ENCODE assay signal across 8 cellular contexts in the genomic region with DNA sequence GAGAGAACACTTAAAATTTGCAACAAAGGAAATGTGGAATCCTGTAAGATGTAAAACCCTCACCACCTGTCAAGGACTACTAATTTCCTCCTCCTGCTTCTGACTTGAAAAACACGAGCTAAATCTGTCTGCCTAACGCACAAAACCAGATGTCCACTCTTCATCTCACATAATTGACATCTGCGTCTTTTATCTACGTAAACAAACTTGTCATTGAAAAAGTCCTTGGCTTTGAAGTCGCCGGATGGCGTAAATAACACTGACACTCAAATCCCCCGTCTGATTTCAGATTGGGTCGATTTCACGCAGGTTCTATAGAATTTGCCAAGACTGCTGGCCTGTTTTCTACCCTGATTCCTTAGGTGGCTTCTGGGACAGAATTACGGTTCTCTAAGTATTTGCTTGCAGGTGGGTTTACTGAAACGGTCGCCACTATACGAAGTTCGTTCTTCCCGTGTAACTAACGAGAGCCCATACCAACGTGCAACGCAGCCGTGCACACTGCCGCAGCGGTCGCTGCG. TPM values are rescaled to one million over a fixed set of nuclear protein-coding genes. Genes with fewer than 3 reads are reported as not detected.
DNase-seq lines count a peak whose midpoint lies in the region; ATAC-seq, FAIRE-seq and TF ChIP-seq lines count a peak whose summit lies in the region.

No MANE protein-coding gene starts in this region.

- no peak for FAIRE-seq in GM19239 (lab: Jason Lieb, UNC)

- peaks cover 54% of the 10 kb centered on the region for H3K79me2 ChIP-seq in DND-41 (ENCODE audit: insufficient read depth, low read length)

- peaks cover 4% of the 10 kb centered on the region; the same call in 1 of the 2 replicates for H3K36me3 ChIP-seq in DND-41 (ENCODE audit: insufficient read depth, low read length)
- no peaks in the 10 kb centered on the region for H3K36me3 ChIP-seq in thoracic aorta

- peak overlapping the region; percentile 89 for H3K27ac ChIP-seq in DND-41 (ENCODE audit: low read length)
- peak overlapping the region; percentile 94 for H3K27ac ChIP-seq in layer of hippocampus (ENCODE audit: low read depth, low read length)
- H3K27ac ChIP-seq in thoracic aorta = peak overlapping the region; percentile 87 to 90

- DNase-seq in DND-41 = no peak
- no peak for DNase-seq in NB4 (ENCODE audit: low read depth)
- DNase-seq in astrocyte of the spinal cord (ENCODE audit: low read depth, low spot score) = peak; percentile 30
- DNase-seq in thoracic aorta (ENCODE audit: low spot score) = no peak
- no peak for DNase-seq in stimulated activated CD4-positive, alpha-beta T cell treated with anti-CD3 and anti-CD28 coated beads, Interleukin-4, amount 100 ng/mL, for 24 hours
- DNase-seq in GM19239 (ENCODE audit: insufficient read length, low spot score) = no peak

- no peaks in the 10 kb centered on the region for H3K27me3 ChIP-seq in DND-41 (ENCODE audit: insufficient read depth, low read length, poor library complexity)
- no peaks in the 10 kb centered on the region for H3K27me3 ChIP-seq in layer of hippocampus (ENCODE audit: control insufficient read depth, insufficient read depth, low read length)
- H3K27me3 ChIP-seq in thoracic aorta (replicated peaks; ENCODE audit: insufficient read depth) = no peaks in the 10 kb centered on the region

- H3K9ac ChIP-seq in DND-41 (ENCODE audit: low read depth, low read length) = peak overlapping the region; percentile 80

- ATAC-seq in DND-41 (ENCODE audit: insufficient read depth, low read depth) (no peak; the same call in 2 of the 3 replicates), GM21717 (IDR thresholded peaks at IDR 0.05; ENCODE audit: unreplicated experiment) (peak; percentile 9), thoracic aorta (ENCODE audit: insufficient number of reproducible peaks, low FRiP score, low read depth) (peak; percentile 6)

- H4K20me1 ChIP-seq in DND-41 (ENCODE audit: insufficient read depth, low read length) = no peaks in the 10 kb centered on the region; the same call in 1 of the 2 replicates

- H3K4me1 ChIP-seq in DND-41 (ENCODE audit: insufficient read depth, low read length) = peaks cover 37% of the 10 kb centered on the region
- peaks cover 13 to 24% of the 10 kb centered on the region in 2 donors for H3K4me1 ChIP-seq in thoracic aorta (ENCODE audit: control insufficient read depth in 1 of 2, low read depth in 2 of 2)

- in situ Hi-C loops in astrocyte of the spinal cord (cut with HindIII; ENCODE audit: low sequenced_read_pairs) = no loop called here

- TF ChIP-seq CTCF in DND-41 (IDR thresholded peaks at IDR 0.05; ENCODE audit: borderline replicate concordance, extremely low read depth, low read length, poor library complexity, severe bottlenecking) = no peak
- TF ChIP-seq CTCF in NB4 (IDR thresholded peaks at IDR 0.05; ENCODE audit: low read depth, low read length) = no peak
- TF ChIP-seq CTCF in astrocyte of the spinal cord (IDR thresholded peaks at IDR 0.05; ENCODE audit: low read depth, low read length) = no peak
- TF ChIP-seq CTCF in thoracic aorta (IDR thresholded peaks at IDR 0.05) = no peak

- peak; percentile 85 for TF ChIP-seq POLR2A in NB4 (IDR thresholded peaks at IDR 0.05; ENCODE audit: extremely low read depth, insufficient read length)

- peak overlapping the region; percentile 68 for H3K4me2 ChIP-seq in DND-41 (ENCODE audit: insufficient read depth, low read length)

- H2AFZ ChIP-seq in DND-41 (ENCODE audit: low read depth, low read length) = peak overlapping the region; percentile 89

- H3K4me3 ChIP-seq in DND-41 (ENCODE audit: low read depth in 1 of 2, low read length in 2 of 2) = peak overlapping the region; percentile 65 to 70
- peak overlapping the region; percentile 99 for H3K4me3 ChIP-seq in NB4 (ENCODE audit: low read depth, low read length)
- peak overlapping the region; percentile 92 for H3K4me3 ChIP-seq in astrocyte of the spinal cord (ENCODE audit: low read depth, low read length)
- H3K4me3 ChIP-seq in thoracic aorta = peak overlapping the region; percentile 89

- H3K9me3 ChIP-seq in DND-41 (ENCODE audit: insufficient read depth, low read length, severe bottlenecking) = no peaks in the 10 kb centered on the region
- no peaks in the 10 kb centered on the region for H3K9me3 ChIP-seq in thoracic aorta

RNA-seq across cellular contexts. Expression of gene MOB4, which starts 0.5 kb away (rescaled TPM):
- 10 to 100 TPM; 17.5 to 27.2 TPM for total RNA-seq in thoracic aorta

RNA-seq across cellular contexts. Expression of gene HSPE1, which starts 15.2 kb away (rescaled TPM):
- 10 to 100 TPM; 26.3 to 45.0 TPM for total RNA-seq in thoracic aorta

RNA-seq across cellular contexts. Expression of gene HSPD1, which starts 15.7 kb away (rescaled TPM):
- total RNA-seq in thoracic aorta = 100 to 1,000 TPM in 1 of 2 donors, 10 to 100 TPM in 1; 48.9 to 121 TPM
